In the genomic region with DNA sequence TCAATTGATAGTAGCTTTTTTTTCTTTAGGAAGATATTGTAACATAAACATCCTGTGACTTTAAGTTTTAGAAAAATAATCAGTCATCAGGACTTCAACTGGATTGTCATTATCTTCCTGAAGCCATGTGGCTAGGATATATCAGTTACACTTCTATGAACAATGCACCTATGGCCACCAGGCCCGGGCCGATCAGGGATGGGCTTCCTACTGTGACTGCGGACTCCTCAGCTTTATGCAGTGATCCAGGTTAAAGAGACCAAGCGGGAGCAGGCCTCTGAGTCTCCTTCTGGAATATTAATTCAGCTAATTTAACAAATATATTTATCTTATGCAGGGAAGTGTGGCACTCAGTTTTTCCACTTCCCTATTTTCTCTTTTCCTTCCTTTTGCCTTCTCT, we compare ENCODE assay signal across 25 cellular contexts.
"Had no signal": no experiment of that assay in that cellular context is flagged by ENCODE, and none has a peak within 500 bp of the region (broad histone marks: within the 10 kb centered on the region; RNA-seq: fewer than 3 reads in every experiment).

No MANE protein-coding gene starts in this region.

- H3K4me3 ChIP-seq: SK-N-MC had no signal

- H3K4me3 Mint-ChIP-seq: activated CD4-positive, alpha-beta memory T cell treated with anti-CD3 and anti-CD28 coated beads, Interleukin-2, amount 10 ng/mL, durations not matched to agents 7 days and 5 days; activated CD4-positive, alpha-beta T cell treated with anti-CD3 and anti-CD28 coated beads for 36 hours; activated naive CD4-positive, alpha-beta T cell treated with anti-CD3 and anti-CD28 coated beads for 36 hours; activated naive CD8-positive, alpha-beta T cell; activated T-helper 17 cell treated with anti-CD3 and anti-CD28 coated beads, Interleukin-2, amount 50 U/mL, for 72 hours; brain; central memory CD8-positive, alpha-beta T cell; T-cell had no signal

- H3K4me1 Mint-ChIP-seq: activated CD4-positive, alpha-beta memory T cell treated with anti-CD3 and anti-CD28 coated beads, Interleukin-2, amount 10 ng/mL, durations not matched to agents 7 days and 5 days; activated CD4-positive, alpha-beta T cell treated with anti-CD3 and anti-CD28 coated beads for 36 hours; activated T-helper 17 cell treated with anti-CD3 and anti-CD28 coated beads, Interleukin-2, amount 50 U/mL, for 72 hours; central memory CD8-positive, alpha-beta T cell; T-cell had no signal

- H3K27ac ChIP-seq: KMS-11, SK-N-MC had no signal

- H3K4me2 ChIP-seq: KMS-11 had no signal

- H3K27me3 Mint-ChIP-seq: activated CD4-positive, alpha-beta memory T cell treated with anti-CD3 and anti-CD28 coated beads, Interleukin-2, amount 10 ng/mL, durations not matched to agents 7 days and 5 days; activated CD4-positive, alpha-beta T cell treated with anti-CD3 and anti-CD28 coated beads for 36 hours; activated naive CD8-positive, alpha-beta T cell; activated T-helper 17 cell treated with anti-CD3 and anti-CD28 coated beads, Interleukin-2, amount 50 U/mL, for 72 hours; central memory CD8-positive, alpha-beta T cell; T-cell had no signal

- H3K36me3 Mint-ChIP-seq: activated naive CD8-positive, alpha-beta T cell; brain; T-cell had no signal

- H3K9me3 Mint-ChIP-seq: activated CD4-positive, alpha-beta memory T cell treated with anti-CD3 and anti-CD28 coated beads, Interleukin-2, amount 10 ng/mL, durations not matched to agents 7 days and 5 days; activated naive CD4-positive, alpha-beta T cell treated with anti-CD3 and anti-CD28 coated beads for 36 hours; activated T-helper 17 cell treated with anti-CD3 and anti-CD28 coated beads, Interleukin-2, amount 50 U/mL, for 72 hours; brain; T-cell had no signal

- DNase-seq: activated CD4-positive, alpha-beta memory T cell treated with anti-CD3 and anti-CD28 coated beads, Interleukin-2, amount 10 ng/mL, durations not matched to agents 7 days and 5 days; activated CD4-positive, alpha-beta T cell treated with anti-CD3 and anti-CD28 coated beads for 36 hours; activated CD4-positive, alpha-beta T cell treated with anti-CD3 and anti-CD28 coated beads, Interleukin-2, amount 50 U/mL, for 1 hour; activated gamma-delta T cell; activated naive CD4-positive, alpha-beta T cell treated with anti-CD3 and anti-CD28 coated beads for 36 hours; activated T-cell treated with anti-CD3 and anti-CD28 coated beads for 4 hours; activated T-cell treated with anti-CD3 and anti-CD28 coated beads, Interleukin-2, amount 50 U/mL, for 48 hours; amygdala; NCI-H1092 treated with DMSO at 0.1 percent for 48 hours; NCI-H1417 treated with DMSO at 0.1 percent for 48 hours; NCI-H187; NCI-H2081 treated with DMSO at 0.1 percent for 48 hours; NCI-H446; NCI-H748 treated with DMSO at 0.1 percent for 48 hours; OCI-M1; RPMI8226; T-cell; T-helper 2 cell; T1000 had no signal

- H3K9ac ChIP-seq: KMS-11 had no signal

- H3K27ac Mint-ChIP-seq: activated CD4-positive, alpha-beta memory T cell treated with anti-CD3 and anti-CD28 coated beads, Interleukin-2, amount 10 ng/mL, durations not matched to agents 7 days and 5 days; activated CD4-positive, alpha-beta T cell treated with anti-CD3 and anti-CD28 coated beads for 36 hours; activated naive CD4-positive, alpha-beta T cell treated with anti-CD3 and anti-CD28 coated beads for 36 hours; activated naive CD8-positive, alpha-beta T cell; activated T-helper 17 cell treated with anti-CD3 and anti-CD28 coated beads, Interleukin-2, amount 50 U/mL, for 72 hours; brain; T-cell had no signal
